In genomic region chr4:9859774-9860173, GRCh38 we compare ENCODE assay signal across 23 cellular contexts.
"Had no signal": no experiment of that assay in that cellular context is flagged by ENCODE, and none has a peak within 500 bp of the region (broad histone marks: within the 10 kb centered on the region; RNA-seq: fewer than 3 reads in every experiment).

No MANE protein-coding gene starts in this region.

- DNase-seq: activated CD4-positive, alpha-beta T cell treated with anti-CD3 and anti-CD28 coated beads for 48 hours; activated CD4-positive, alpha-beta T cell treated with anti-CD3 and anti-CD28 coated beads, Interleukin-2, amount 50 U/mL, for 4 hours; activated CD4-positive, CD25-positive, alpha-beta regulatory T cell treated with anti-CD3 and anti-CD28 coated beads, Interleukin-2, amount 50 U/mL, for 72 hours; activated CD8-positive, alpha-beta memory T cell treated with anti-CD3 and anti-CD28 coated beads, Interleukin-2, amount 50 U/mL, for 48 hours; activated CD8-positive, alpha-beta T cell treated with anti-CD3 and anti-CD28 coated beads, Interleukin-2, amount 10 ng/mL, durations not matched to agents 7 days and 5 days; activated naive CD4-positive, alpha-beta T cell treated with anti-CD3 and anti-CD28 coated beads, Interleukin-2, amount 50 U/mL, for 16 hours; activated naive CD8-positive, alpha-beta T cell treated with anti-CD3 and anti-CD28 coated beads, Interleukin-2, amount 10 ng/mL, durations not matched to agents 7 days and 5 days; activated T-cell treated with anti-CD3 and anti-CD28 coated beads, Interleukin-2, amount 50 U/mL, for 1 hour; adrenal gland; anterior cingulate cortex; cerebellar nuclear complex; KG1; NCI-H1048; NCI-H146; NCI-H2029; NCI-H2227 treated with DMSO at 0.1 percent for 48 hours; NCI-H524; NCI-H82; OCI-M1; SHP77 had no signal

- H3K36me3 ChIP-seq: adrenal gland, SJSA1 had no signal

- H3K27me3 ChIP-seq: adrenal gland, SJSA1 had no signal

- H3K4me3 ChIP-seq: adrenal gland, SJSA1 had no signal

- H3K9me3 ChIP-seq: adrenal gland, SJSA1 had no signal

- H3K4me1 ChIP-seq: adrenal gland, SJSA1 had no signal

- H3K27ac ChIP-seq: adrenal gland, RWPE1, SJSA1 had no signal

- FAIRE-seq: colon had no signal
